In the genomic region with DNA sequence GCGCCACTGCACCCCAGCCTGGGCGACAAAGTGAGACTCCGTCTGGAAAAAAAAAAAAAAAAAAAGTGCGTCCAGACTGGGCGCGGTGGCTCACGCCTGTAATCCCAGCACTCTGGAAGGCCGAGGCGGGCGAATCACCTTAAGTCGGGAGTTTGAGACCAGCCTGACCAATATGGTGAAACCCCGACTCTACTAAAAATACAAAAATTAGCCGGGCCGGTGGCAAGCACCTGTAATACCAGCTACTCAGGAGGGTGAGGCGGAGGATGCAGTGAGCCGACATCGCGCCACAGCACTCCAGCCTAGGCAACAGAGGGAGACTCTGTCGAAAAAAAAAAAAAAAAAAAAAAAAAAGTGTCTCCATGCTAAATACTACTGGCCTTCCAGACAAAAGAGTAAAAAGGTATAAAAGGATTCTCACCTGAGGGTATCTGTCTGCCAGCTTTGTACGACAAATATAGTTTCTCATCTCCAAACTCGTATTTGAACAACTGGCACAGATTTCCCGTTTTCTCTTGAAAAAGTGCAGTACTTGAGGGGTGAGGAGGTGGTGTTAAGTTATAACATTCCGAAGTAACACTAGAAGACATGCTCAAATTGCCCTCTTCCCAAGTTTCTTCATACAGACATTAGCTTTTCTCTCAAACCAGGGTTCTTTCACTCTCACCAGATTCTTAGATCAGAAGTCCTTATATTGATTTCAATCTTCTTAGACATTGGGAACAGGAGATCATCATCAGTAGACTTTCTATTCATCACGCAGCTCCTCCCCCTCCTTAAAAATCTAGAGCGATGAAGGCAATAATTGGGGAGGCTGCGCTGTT, we compare ENCODE assay signal across 1 cellular context.
TF ChIP-seq lines count a peak whose summit lies in the region.

No MANE protein-coding gene starts in this region.

TF ChIP-seq in K562, 482 proteins besides CTCF, POLR2A, EP300 and RAD21:
- TF ChIP-seq, protein P1, sequence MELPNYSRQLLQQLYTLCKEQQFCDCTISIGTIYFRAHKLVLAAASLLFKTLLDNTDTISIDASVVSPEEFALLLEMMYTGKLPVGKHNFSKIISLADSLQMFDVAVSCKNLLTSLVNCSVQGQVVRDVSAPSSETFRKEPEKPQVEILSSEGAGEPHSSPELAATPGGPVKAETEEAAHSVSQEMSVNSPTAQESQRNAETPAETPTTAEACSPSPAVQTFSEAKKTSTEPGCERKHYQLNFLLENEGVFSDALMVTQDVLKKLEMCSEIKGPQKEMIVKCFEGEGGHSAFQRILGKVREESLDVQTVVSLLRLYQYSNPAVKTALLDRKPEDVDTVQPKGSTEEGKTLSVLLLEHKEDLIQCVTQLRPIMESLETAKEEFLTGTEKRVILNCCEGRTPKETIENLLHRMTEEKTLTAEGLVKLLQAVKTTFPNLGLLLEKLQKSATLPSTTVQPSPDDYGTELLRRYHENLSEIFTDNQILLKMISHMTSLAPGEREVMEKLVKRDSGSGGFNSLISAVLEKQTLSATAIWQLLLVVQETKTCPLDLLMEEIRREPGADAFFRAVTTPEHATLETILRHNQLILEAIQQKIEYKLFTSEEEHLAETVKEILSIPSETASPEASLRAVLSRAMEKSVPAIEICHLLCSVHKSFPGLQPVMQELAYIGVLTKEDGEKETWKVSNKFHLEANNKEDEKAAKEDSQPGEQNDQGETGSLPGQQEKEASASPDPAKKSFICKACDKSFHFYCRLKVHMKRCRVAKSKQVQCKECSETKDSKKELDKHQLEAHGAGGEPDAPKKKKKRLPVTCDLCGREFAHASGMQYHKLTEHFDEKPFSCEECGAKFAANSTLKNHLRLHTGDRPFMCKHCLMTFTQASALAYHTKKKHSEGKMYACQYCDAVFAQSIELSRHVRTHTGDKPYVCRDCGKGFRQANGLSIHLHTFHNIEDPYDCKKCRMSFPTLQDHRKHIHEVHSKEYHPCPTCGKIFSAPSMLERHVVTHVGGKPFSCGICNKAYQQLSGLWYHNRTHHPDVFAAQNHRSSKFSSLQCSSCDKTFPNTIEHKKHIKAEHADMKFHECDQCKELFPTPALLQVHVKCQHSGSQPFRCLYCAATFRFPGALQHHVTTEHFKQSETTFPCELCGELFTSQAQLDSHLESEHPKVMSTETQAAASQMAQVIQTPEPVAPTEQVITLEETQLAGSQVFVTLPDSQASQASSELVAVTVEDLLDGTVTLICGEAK (IDR thresholded peaks at IDR 0.05) = no peak
- TF ChIP-seq, protein P1 (CRISPR knock-in tag; IDR thresholded peaks at IDR 0.05) = no peak
- TF ChIP-seq, protein P2, sequence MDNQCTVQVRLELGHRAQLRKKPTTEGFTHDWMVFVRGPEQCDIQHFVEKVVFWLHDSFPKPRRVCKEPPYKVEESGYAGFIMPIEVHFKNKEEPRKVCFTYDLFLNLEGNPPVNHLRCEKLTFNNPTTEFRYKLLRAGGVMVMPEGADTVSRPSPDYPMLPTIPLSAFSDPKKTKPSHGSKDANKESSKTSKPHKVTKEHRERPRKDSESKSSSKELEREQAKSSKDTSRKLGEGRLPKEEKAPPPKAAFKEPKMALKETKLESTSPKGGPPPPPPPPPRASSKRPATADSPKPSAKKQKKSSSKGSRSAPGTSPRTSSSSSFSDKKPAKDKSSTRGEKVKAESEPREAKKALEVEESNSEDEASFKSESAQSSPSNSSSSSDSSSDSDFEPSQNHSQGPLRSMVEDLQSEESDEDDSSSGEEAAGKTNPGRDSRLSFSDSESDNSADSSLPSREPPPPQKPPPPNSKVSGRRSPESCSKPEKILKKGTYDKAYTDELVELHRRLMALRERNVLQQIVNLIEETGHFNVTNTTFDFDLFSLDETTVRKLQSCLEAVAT (IDR thresholded peaks at IDR 0.05) = peak in 1 of 2 experiments; percentile 70; a peak in 1 of 4 replicates
- TF ChIP-seq, protein P3, sequence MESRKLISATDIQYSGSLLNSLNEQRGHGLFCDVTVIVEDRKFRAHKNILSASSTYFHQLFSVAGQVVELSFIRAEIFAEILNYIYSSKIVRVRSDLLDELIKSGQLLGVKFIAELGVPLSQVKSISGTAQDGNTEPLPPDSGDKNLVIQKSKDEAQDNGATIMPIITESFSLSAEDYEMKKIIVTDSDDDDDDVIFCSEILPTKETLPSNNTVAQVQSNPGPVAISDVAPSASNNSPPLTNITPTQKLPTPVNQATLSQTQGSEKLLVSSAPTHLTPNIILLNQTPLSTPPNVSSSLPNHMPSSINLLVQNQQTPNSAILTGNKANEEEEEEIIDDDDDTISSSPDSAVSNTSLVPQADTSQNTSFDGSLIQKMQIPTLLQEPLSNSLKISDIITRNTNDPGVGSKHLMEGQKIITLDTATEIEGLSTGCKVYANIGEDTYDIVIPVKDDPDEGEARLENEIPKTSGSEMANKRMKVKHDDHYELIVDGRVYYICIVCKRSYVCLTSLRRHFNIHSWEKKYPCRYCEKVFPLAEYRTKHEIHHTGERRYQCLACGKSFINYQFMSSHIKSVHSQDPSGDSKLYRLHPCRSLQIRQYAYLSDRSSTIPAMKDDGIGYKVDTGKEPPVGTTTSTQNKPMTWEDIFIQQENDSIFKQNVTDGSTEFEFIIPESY (CRISPR knock-in tag; IDR thresholded peaks at IDR 0.05) = peak; percentile 88
